9 cellular contexts compared by ENCODE assay signal in genomic region chr1:29022615-29023014, GRCh38.
"Had no signal": no experiment of that assay in that cellular context is flagged by ENCODE, and none has a peak within 500 bp of the region (broad histone marks: within the 10 kb centered on the region; RNA-seq: fewer than 3 reads in every experiment).

No MANE protein-coding gene starts in this region.

- DNase-seq: GM23248, GOT3, H7, H9, HCEC 1CT, HFFc6 had no signal

- H3K4me3 ChIP-seq: GM23248, GM23338, HAP-1 had no signal

- ATAC-seq: GM23338, HCT116 had no signal
